ENCODE assay signal across 8 cellular contexts in the genomic region with DNA sequence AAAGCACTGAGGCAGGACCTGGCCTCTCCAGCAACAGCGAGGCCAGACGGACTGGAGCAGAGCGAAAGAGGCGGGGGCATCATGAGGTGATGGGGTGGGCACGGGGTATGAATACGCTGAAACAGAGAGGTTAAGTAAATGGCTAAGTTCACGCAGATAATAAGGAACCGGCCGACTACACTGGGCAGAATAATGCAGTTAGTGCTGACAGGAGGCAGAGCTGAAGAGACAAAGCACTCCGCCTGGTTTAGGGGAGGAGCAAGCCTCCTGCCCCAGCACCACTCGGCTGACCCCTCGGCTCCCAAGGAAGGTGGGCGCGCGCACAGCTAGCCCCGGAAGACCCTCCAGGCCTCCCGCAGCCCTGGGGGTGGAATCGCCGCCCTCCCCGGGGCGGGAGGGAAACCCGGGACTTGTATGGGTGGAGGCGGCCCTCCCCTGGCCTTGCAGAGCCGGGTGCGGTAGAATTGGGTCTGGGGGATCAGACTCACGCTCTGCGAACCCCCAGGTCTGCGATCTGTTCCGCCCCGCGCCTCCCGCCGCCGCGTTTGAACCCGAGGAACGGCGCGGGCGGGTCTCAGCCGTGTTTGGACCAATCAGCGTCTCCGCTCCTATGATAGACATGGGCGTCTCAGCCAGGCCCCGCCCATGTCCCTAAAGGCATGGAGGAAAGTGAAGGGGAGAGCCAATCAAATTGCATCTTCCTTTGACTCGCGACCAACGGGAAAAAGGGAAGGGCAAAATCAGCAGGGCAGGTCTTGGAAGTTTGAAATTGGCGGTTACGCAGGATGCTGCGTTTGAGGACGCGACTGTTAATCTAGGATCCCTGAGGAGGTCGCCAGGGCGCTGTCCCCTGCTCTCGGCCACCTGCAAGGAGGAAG. TPM values are rescaled to one million over a fixed set of nuclear protein-coding genes. Genes with fewer than 3 reads are reported as not detected.
DNase-seq lines count a peak whose midpoint lies in the region; ATAC-seq and TF ChIP-seq lines count a peak whose summit lies in the region.

A gene with protein sequence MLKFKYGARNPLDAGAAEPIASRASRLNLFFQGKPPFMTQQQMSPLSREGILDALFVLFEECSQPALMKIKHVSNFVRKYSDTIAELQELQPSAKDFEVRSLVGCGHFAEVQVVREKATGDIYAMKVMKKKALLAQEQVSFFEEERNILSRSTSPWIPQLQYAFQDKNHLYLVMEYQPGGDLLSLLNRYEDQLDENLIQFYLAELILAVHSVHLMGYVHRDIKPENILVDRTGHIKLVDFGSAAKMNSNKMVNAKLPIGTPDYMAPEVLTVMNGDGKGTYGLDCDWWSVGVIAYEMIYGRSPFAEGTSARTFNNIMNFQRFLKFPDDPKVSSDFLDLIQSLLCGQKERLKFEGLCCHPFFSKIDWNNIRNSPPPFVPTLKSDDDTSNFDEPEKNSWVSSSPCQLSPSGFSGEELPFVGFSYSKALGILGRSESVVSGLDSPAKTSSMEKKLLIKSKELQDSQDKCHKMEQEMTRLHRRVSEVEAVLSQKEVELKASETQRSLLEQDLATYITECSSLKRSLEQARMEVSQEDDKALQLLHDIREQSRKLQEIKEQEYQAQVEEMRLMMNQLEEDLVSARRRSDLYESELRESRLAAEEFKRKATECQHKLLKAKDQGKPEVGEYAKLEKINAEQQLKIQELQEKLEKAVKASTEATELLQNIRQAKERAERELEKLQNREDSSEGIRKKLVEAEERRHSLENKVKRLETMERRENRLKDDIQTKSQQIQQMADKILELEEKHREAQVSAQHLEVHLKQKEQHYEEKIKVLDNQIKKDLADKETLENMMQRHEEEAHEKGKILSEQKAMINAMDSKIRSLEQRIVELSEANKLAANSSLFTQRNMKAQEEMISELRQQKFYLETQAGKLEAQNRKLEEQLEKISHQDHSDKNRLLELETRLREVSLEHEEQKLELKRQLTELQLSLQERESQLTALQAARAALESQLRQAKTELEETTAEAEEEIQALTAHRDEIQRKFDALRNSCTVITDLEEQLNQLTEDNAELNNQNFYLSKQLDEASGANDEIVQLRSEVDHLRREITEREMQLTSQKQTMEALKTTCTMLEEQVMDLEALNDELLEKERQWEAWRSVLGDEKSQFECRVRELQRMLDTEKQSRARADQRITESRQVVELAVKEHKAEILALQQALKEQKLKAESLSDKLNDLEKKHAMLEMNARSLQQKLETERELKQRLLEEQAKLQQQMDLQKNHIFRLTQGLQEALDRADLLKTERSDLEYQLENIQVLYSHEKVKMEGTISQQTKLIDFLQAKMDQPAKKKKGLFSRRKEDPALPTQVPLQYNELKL (N-terminal part only) (minus strand): TSS at position 560 of the 878 bp plus-strand sequence. CDS start 1,152 bp downstream, outside the sequence.

- H3K4me3 Mint-ChIP-seq in activated CD4-positive, alpha-beta T cell treated with anti-CD3 and anti-CD28 coated beads, Interleukin-2, amount 10 ng/mL, durations not matched to agents 24 days and 14 days, result peak within 1 kb of the TSS; percentile 87
- H3K4me3 Mint-ChIP-seq in dendritic cell treated with granulocyte-macrophage colony-stimulating factor and Interleukin-4, amounts not matched to agents 40 ng/mL and 50 ng/mL, for 4 days, result peak within 1 kb of the TSS; percentile 86

- DNase-seq in NCI-H69 (lab: John Stamatoyannopoulos, UW), result peak; percentile 99
- peak; percentile 97 for DNase-seq in activated CD4-positive, alpha-beta T cell treated with anti-CD3 and anti-CD28 coated beads, Interleukin-2, amount 10 ng/mL, durations not matched to agents 24 days and 14 days
- DNase-seq in left lobe of liver (ENCODE audit: low spot score), result peak; percentile 77
- DNase-seq in stimulated activated CD4-positive, alpha-beta T cell treated with anti-CD3 and anti-CD28 coated beads, Interleukin-2, amount 100 ng/mL, for 24 hours, result peak; percentile 88 to 92

- ATAC-seq in GM19372 (IDR thresholded peaks at IDR 0.05; ENCODE audit: low read depth, unreplicated experiment) (peak; percentile 100), HG03521 (IDR thresholded peaks at IDR 0.05; ENCODE audit: unreplicated experiment) (peak; percentile 99), left lobe of liver (peak; percentile 98)

- peaks cover 21% of the 10 kb centered on the region for H3K4me1 Mint-ChIP-seq in activated CD4-positive, alpha-beta T cell treated with anti-CD3 and anti-CD28 coated beads, Interleukin-2, amount 10 ng/mL, durations not matched to agents 24 days and 14 days
- H3K4me1 Mint-ChIP-seq in dendritic cell treated with granulocyte-macrophage colony-stimulating factor and Interleukin-4, amounts not matched to agents 40 ng/mL and 50 ng/mL, for 4 days (ENCODE audit: low read depth), result peaks cover 14% of the 10 kb centered on the region

- H3K36me3 Mint-ChIP-seq in activated CD4-positive, alpha-beta T cell treated with anti-CD3 and anti-CD28 coated beads, Interleukin-2, amount 10 ng/mL, durations not matched to agents 24 days and 14 days (ENCODE audit: low read depth), result peaks cover 14% of the 10 kb centered on the region
- peaks cover 5% of the 10 kb centered on the region for H3K36me3 Mint-ChIP-seq in dendritic cell treated with granulocyte-macrophage colony-stimulating factor and Interleukin-4, amounts not matched to agents 40 ng/mL and 50 ng/mL, for 4 days (ENCODE audit: low read depth)

- TF ChIP-seq CTCF in C4-2B (conservative IDR thresholded peaks at IDR 0.05), result no peak

- no peaks in the 10 kb centered on the region for H3K9me3 Mint-ChIP-seq in activated CD4-positive, alpha-beta T cell treated with anti-CD3 and anti-CD28 coated beads, Interleukin-2, amount 10 ng/mL, durations not matched to agents 24 days and 14 days
- no peaks in the 10 kb centered on the region for H3K9me3 Mint-ChIP-seq in dendritic cell treated with granulocyte-macrophage colony-stimulating factor and Interleukin-4, amounts not matched to agents 40 ng/mL and 50 ng/mL, for 4 days

- H3K27ac ChIP-seq in C4-2B, result peak within 1 kb of the TSS; percentile 92

- peak within 1 kb of the TSS; percentile 79 for H3K27ac Mint-ChIP-seq in activated CD4-positive, alpha-beta T cell treated with anti-CD3 and anti-CD28 coated beads, Interleukin-2, amount 10 ng/mL, durations not matched to agents 24 days and 14 days
- peak within 1 kb of the TSS; percentile 75 for H3K27ac Mint-ChIP-seq in dendritic cell treated with granulocyte-macrophage colony-stimulating factor and Interleukin-4, amounts not matched to agents 40 ng/mL and 50 ng/mL, for 4 days

- H3K27me3 Mint-ChIP-seq in activated CD4-positive, alpha-beta T cell treated with anti-CD3 and anti-CD28 coated beads, Interleukin-2, amount 10 ng/mL, durations not matched to agents 24 days and 14 days, result peaks cover 9% of the 10 kb centered on the region
- peaks cover 3% of the 10 kb centered on the region for H3K27me3 Mint-ChIP-seq in dendritic cell treated with granulocyte-macrophage colony-stimulating factor and Interleukin-4, amounts not matched to agents 40 ng/mL and 50 ng/mL, for 4 days

- intact Hi-C loops in activated CD4-positive, alpha-beta T cell treated with anti-CD3 and anti-CD28 coated beads, Interleukin-2, amount 10 ng/mL, durations not matched to agents 24 days and 14 days (cut with micrococcal nuclease), result loop anchor here (1.0 to 5.0 kb wide), 2 partner anchors 210 kb away; partner anchors contain the start of gene PRKAB1
- intact Hi-C loops in dendritic cell treated with granulocyte-macrophage colony-stimulating factor and Interleukin-4, amounts not matched to agents 40 ng/mL and 50 ng/mL, for 4 days (cut with micrococcal nuclease), result no loop called here

RNA-seq across cellular contexts. Expression of the gene that starts here (rescaled TPM):
- 44.5 and 51.5 TPM in 2 replicates for total RNA-seq in activated CD4-positive, alpha-beta T cell treated with anti-CD3 and anti-CD28 coated beads, Interleukin-2, amount 10 ng/mL, durations not matched to agents 24 days and 14 days
- total RNA-seq in left lobe of liver, result 1.8 TPM

Comparison
In these comparisons a context has a peak if more than half of its experiments do, and no peak if none do; other contexts are left out.
1. Peak in every context shown above with its lines: DNase-seq, ATAC-seq and H3K27ac ChIP-seq.
2. RNA of the gene that starts here (total RNA-seq): 44.5 to 51.5 TPM in activated CD4-positive, alpha-beta T cell treated with anti-CD3 and anti-CD28 coated beads, Interleukin-2, amount 10 ng/mL, durations not matched to agents 24 days and 14 days; 1.8 TPM in left lobe of liver (single experiment); every median in the first group is over 10 times any median in the second.